9 cellular contexts compared by ENCODE assay signal in genomic region chr19:10353793-10354391, GRCh38. TPM values are rescaled to one million over a fixed set of nuclear protein-coding genes. Genes with fewer than 3 reads are reported as not detected.
A peak's percentile ranks its signal among the peaks of the same experiment; 100 is the strongest.
DNase-seq lines count a peak whose midpoint lies in the region; ATAC-seq and TF ChIP-seq lines count a peak whose summit lies in the region.
"Had no signal": no experiment of that assay in that cellular context is flagged by ENCODE, and none has a peak within 500 bp of the region (broad histone marks: within the 10 kb centered on the region; RNA-seq: fewer than 3 reads in every experiment).

No MANE protein-coding gene starts in this region.

- ATAC-seq in activated naive CD8-positive, alpha-beta T cell treated with anti-CD3 and anti-CD28 coated beads, Interleukin-2, amount 50 U/mL, for 24 hours, result peak; percentile 38
- ATAC-seq in left colon, result peak; percentile 30
- no peak for ATAC-seq in HG03175 (IDR thresholded peaks at IDR 0.05; ENCODE audit: unreplicated experiment)
- no peak for ATAC-seq in HG02840 (IDR thresholded peaks at IDR 0.05; ENCODE audit: low FRiP score, unreplicated experiment)

- no peaks in the 10 kb centered on the region for H3K9me3 Mint-ChIP-seq in activated naive CD8-positive, alpha-beta T cell treated with anti-CD3 and anti-CD28 coated beads, Interleukin-2, amount 50 U/mL, for 24 hours
- no peaks in the 10 kb centered on the region for H3K9me3 Mint-ChIP-seq in HFFc6
- H3K9me3 Mint-ChIP-seq: naive B cell had no signal

- peaks cover 25% of the 10 kb centered on the region for H3K36me3 Mint-ChIP-seq in activated naive CD8-positive, alpha-beta T cell treated with anti-CD3 and anti-CD28 coated beads, Interleukin-2, amount 50 U/mL, for 24 hours (ENCODE audit: low read depth)
- peaks cover 18% of the 10 kb centered on the region for H3K36me3 Mint-ChIP-seq in HFFc6 (ENCODE audit: low read depth)

- TF ChIP-seq CTCF in 22Rv1 (IDR thresholded peaks at IDR 0.05) (no peak), HFFc6 (IDR thresholded peaks at IDR 0.05) (no peak)

- DNase-seq in NAMALWA (ENCODE audit: low spot score) (peak; percentile 88), left colon (no peak), COR-L47 (lab: John Stamatoyannopoulos, UW) (no peak), HFFc6 (no peak)
- peak; percentile 69 for DNase-seq in activated naive CD8-positive, alpha-beta T cell treated with anti-CD3 and anti-CD28 coated beads, Interleukin-2, amount 50 U/mL, for 24 hours
- DNase-seq: naive B cell had no signal

- intact Hi-C loops in left colon (cut with DNase I, micrococcal nuclease), result no loop called here

- H3K27ac ChIP-seq in 22Rv1, result peak overlapping the region; percentile 97

- no peaks in the 10 kb centered on the region for H3K4me1 Mint-ChIP-seq in activated naive CD8-positive, alpha-beta T cell treated with anti-CD3 and anti-CD28 coated beads, Interleukin-2, amount 50 U/mL, for 24 hours
- no peaks in the 10 kb centered on the region for H3K4me1 Mint-ChIP-seq in HFFc6 (ENCODE audit: low read depth)

- H3K27me3 Mint-ChIP-seq in activated naive CD8-positive, alpha-beta T cell treated with anti-CD3 and anti-CD28 coated beads, Interleukin-2, amount 50 U/mL, for 24 hours, result no peaks in the 10 kb centered on the region
- no peaks in the 10 kb centered on the region for H3K27me3 Mint-ChIP-seq in HFFc6 (ENCODE audit: insufficient read depth)
- H3K27me3 Mint-ChIP-seq: naive B cell had no signal

- no peak overlapping the region for H3K4me3 Mint-ChIP-seq in activated naive CD8-positive, alpha-beta T cell treated with anti-CD3 and anti-CD28 coated beads, Interleukin-2, amount 50 U/mL, for 24 hours
- H3K4me3 Mint-ChIP-seq in HFFc6, result no peak overlapping the region
- H3K4me3 Mint-ChIP-seq: naive B cell had no signal

- no peak overlapping the region for H3K27ac Mint-ChIP-seq in activated naive CD8-positive, alpha-beta T cell treated with anti-CD3 and anti-CD28 coated beads, Interleukin-2, amount 50 U/mL, for 24 hours
- H3K27ac Mint-ChIP-seq in HFFc6, result no peak overlapping the region

RNA-seq across cellular contexts. Expression of gene ICAM3, which starts 14.5 kb away (rescaled TPM):
- 10 to 100 TPM; 29.8 to 30.6 TPM for total RNA-seq in left colon
- 10 to 100 TPM; 14.7 to 17.7 (median 16.8) TPM for total RNA-seq in HFFc6 (2021; fragmentation: NEBNext Ultra II Directional; extraction: Animal tissue kit (Norgen Biotek cat#: 25700))

RNA-seq across cellular contexts. Expression of gene RAVER1, which starts 20.6 kb away (rescaled TPM):
- total RNA-seq in left colon, result 10 to 100 TPM; 51.0 to 63.7 TPM
- 10 to 100 TPM; 52.1 to 58.3 (median 55.6) TPM for total RNA-seq in HFFc6 (2021; fragmentation: NEBNext Ultra II Directional; extraction: Animal tissue kit (Norgen Biotek cat#: 25700))

RNA-seq across cellular contexts. Expression of gene TYK2, which starts 26.5 kb away (rescaled TPM):
- 100 to 1,000 TPM in 1 of 2 donors, 10 to 100 TPM in 1; 91.1 to 104 TPM for total RNA-seq in left colon
- total RNA-seq in HFFc6 (2021; fragmentation: NEBNext Ultra II Directional; extraction: Animal tissue kit (Norgen Biotek cat#: 25700)), result 10 to 100 TPM; 67.9 to 82.3 (median 78.5) TPM

RNA-seq across cellular contexts. Expression of gene FDX2, which starts 38.1 kb away (rescaled TPM):
- 10 to 100 TPM; 11.2 to 11.8 TPM for total RNA-seq in left colon
- total RNA-seq in HFFc6 (2021; fragmentation: NEBNext Ultra II Directional; extraction: Animal tissue kit (Norgen Biotek cat#: 25700)), result 10 to 100 TPM; 33.9 to 47.3 (median 38.5) TPM

RNA-seq across cellular contexts. Expression of gene ZGLP1, which starts 44.3 kb away (rescaled TPM):
- 1 to 10 TPM; 1.6 to 2.8 TPM for total RNA-seq in left colon
- total RNA-seq in HFFc6 (2021; fragmentation: NEBNext Ultra II Directional; extraction: Animal tissue kit (Norgen Biotek cat#: 25700)), result 1 to 10 TPM in 5 of 6 experiments, under 1 TPM in 1; 1.00 to 2.7 (median 2.1) TPM

Comparison
In these comparisons a context has a peak if more than half of its experiments do, and no peak if none do; other contexts are left out.
1. DNase-seq: peak in NAMALWA (single experiment) and activated naive CD8-positive, alpha-beta T cell treated with anti-CD3 and anti-CD28 coated beads, Interleukin-2, amount 50 U/mL, for 24 hours (single experiment); none in left colon (0 of 2), COR-L47 (single experiment) and HFFc6 (single experiment).
2. ATAC-seq: peak in activated naive CD8-positive, alpha-beta T cell treated with anti-CD3 and anti-CD28 coated beads, Interleukin-2, amount 50 U/mL, for 24 hours (single experiment) and left colon (single experiment); none in HG03175 (single experiment) and HG02840 (single experiment).